Comparison of ENCODE assay signal across 1 cellular context in the genomic region with DNA sequence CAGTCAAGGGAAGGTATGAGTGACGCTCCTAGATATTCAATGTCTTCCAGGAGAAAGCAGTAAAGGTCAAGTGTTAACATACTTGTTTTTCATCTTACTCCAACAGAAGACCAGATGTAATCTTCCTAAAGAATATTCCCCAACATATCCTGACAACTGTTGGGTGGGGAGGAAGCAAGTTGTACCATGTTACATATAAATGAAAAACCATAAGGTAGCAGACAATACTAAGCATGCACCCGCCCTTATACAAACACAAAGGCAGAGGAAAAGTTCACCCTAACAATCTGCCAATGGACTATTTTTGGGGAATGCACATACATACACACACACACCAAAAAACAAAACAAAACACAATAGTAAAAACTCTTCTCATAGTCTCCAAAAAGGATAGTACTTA.
TF ChIP-seq lines count a peak whose summit lies in the region.

No MANE protein-coding gene starts in this region.

TF ChIP-seq in IMR-90, 13 proteins besides CTCF, POLR2A, EP300 and RAD21 (continued from another document):
- TF ChIP-seq, protein P1, sequence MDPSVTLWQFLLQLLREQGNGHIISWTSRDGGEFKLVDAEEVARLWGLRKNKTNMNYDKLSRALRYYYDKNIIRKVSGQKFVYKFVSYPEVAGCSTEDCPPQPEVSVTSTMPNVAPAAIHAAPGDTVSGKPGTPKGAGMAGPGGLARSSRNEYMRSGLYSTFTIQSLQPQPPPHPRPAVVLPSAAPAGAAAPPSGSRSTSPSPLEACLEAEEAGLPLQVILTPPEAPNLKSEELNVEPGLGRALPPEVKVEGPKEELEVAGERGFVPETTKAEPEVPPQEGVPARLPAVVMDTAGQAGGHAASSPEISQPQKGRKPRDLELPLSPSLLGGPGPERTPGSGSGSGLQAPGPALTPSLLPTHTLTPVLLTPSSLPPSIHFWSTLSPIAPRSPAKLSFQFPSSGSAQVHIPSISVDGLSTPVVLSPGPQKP (IDR thresholded peaks at IDR 0.05; ENCODE audit: borderline replicate concordance, low read depth, low read length) = no peak
- TF ChIP-seq NFE2L2 (IDR thresholded peaks at IDR 0.05; ENCODE audit: low read depth, low read length) = no peak
- TF ChIP-seq, protein P2, sequence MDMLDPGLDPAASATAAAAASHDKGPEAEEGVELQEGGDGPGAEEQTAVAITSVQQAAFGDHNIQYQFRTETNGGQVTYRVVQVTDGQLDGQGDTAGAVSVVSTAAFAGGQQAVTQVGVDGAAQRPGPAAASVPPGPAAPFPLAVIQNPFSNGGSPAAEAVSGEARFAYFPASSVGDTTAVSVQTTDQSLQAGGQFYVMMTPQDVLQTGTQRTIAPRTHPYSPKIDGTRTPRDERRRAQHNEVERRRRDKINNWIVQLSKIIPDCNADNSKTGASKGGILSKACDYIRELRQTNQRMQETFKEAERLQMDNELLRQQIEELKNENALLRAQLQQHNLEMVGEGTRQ (IDR thresholded peaks at IDR 0.05; ENCODE audit: low read depth, low read length) = no peak
- no peak for TF ChIP-seq MAZ (IDR thresholded peaks at IDR 0.05; ENCODE audit: borderline replicate concordance, low read depth, low read length)
- TF ChIP-seq BHLHE40 (IDR thresholded peaks at IDR 0.05; ENCODE audit: low read depth, low read length) = no peak
